In the genomic region with DNA sequence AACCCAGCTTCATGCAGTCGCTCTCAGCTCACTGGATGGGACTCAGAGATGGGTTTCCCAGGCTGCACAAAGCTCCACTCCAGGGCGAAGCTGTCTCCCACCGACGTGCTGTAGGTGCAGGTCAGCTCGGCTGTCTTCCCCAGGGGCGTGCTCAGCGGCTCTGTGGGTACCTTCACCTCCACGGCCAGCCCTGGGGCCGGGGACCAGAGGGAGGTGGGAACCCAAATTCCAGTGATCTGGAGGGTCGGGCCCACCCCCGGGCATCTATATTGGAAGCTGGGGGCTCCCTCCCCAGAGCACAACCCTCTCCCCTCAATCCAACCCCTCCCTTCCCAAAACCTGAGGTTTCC, we compare ENCODE assay signal across 30 cellular contexts. TPM values are rescaled to one million over a fixed set of nuclear protein-coding genes. Genes with fewer than 3 reads are reported as not detected.
DNase-seq lines count a peak whose midpoint lies in the region; ATAC-seq and TF ChIP-seq lines count a peak whose summit lies in the region.
"Had no signal": no experiment of that assay in that cellular context is flagged by ENCODE, and none has a peak within 500 bp of the region (broad histone marks: within the 10 kb centered on the region; RNA-seq: fewer than 3 reads in every experiment).

No MANE protein-coding gene starts in this region.

- TF ChIP-seq EP300 in transverse colon (IDR thresholded peaks at IDR 0.05; ENCODE audit: low read depth): no peak

- peak overlapping the region; percentile 20 to 50 (median 38) for H3K4me3 ChIP-seq in esophagus squamous epithelium
- H3K4me3 ChIP-seq in mucosa of descending colon: peak overlapping the region; percentile 38
- H3K4me3 ChIP-seq in transverse colon: peak overlapping the region in 3 of 4 donors; percentile 47 to 57 (median 49)
- H3K4me3 ChIP-seq: esophagus muscularis mucosa had no signal

- DNase-seq in DMS53 (lab: John Stamatoyannopoulos, UW): peak; percentile 38
- DNase-seq in DMS53 treated with DMSO at 0.1 percent for 48 hours (lab: John Stamatoyannopoulos, UW; ENCODE audit: unreplicated experiment): no peak
- no peak for DNase-seq in esophagus squamous epithelium (lab: John Stamatoyannopoulos, UW)
- DNase-seq in mucosa of descending colon: peak in 2 of 3 donors; percentile 48 to 61
- DNase-seq in transverse colon: no peak
- no peak for DNase-seq in activated naive CD4-positive, alpha-beta T cell treated with Interleukin-2 at 50 U/mL for 16 hours
- no peak for DNase-seq in mucosa of gallbladder (ENCODE audit: low spot score)
- no peak for DNase-seq in midbrain (lab: John Stamatoyannopoulos, UW)
- DNase-seq: activated CD4-positive, alpha-beta T cell treated with anti-CD3 and anti-CD28 coated beads for 48 hours; activated naive CD4-positive, alpha-beta T cell treated with anti-CD3 and anti-CD28 coated beads for 36 hours; activated T-cell treated with anti-CD3 and anti-CD28 coated beads, Interleukin-2, amount 50 U/mL, for 4 hours; amniotic stem cell; CD4-positive, CD25-positive, alpha-beta regulatory T cell; effector memory CD4-positive, alpha-beta T cell; EL; hippocampal formation; Karpas-422; kidney glomerular epithelial cell; mesenchymal stem cell; NCI-H187; NCI-H69; RPMI8226; stimulated activated CD4-positive, alpha-beta T cell treated with anti-CD3 and anti-CD28 coated beads, Interleukin-15, amount 100 ng/mL, for 24 hours; stimulated activated naive CD8-positive, alpha-beta T cell treated with anti-CD3 and anti-CD28 coated beads, Interleukin-15, amount 100 ng/mL, for 72 hours; T-helper 17 cell had no signal

- peak overlapping the region in 3 of 4 donors; percentile 28 to 59 (median 32) for H3K27ac ChIP-seq in esophagus squamous epithelium
- H3K27ac ChIP-seq in transverse colon: peak overlapping the region; percentile 81 to 92 (median 85)
- H3K27ac ChIP-seq: 22Rv1, esophagus muscularis mucosa had no signal

- H3K9me3 ChIP-seq in esophagus squamous epithelium: no peaks in the 10 kb centered on the region
- no peaks in the 10 kb centered on the region for H3K9me3 ChIP-seq in mucosa of descending colon
- no peaks in the 10 kb centered on the region for H3K9me3 ChIP-seq in transverse colon
- H3K9me3 ChIP-seq: esophagus muscularis mucosa had no signal

- H3K27me3 ChIP-seq in esophagus squamous epithelium (peaks cover 0 to 74% (median 1%) of the 10 kb centered on the region in 4 donors), transverse colon (peaks cover 30% of the 10 kb centered on the region)

- TF ChIP-seq CTCF in esophagus squamous epithelium (IDR thresholded peaks at IDR 0.05) (no peak), mucosa of descending colon (IDR thresholded peaks at IDR 0.05) (no peak), transverse colon (IDR thresholded peaks at IDR 0.05) (no peak)

- peaks cover 11 to 59% (median 29%) of the 10 kb centered on the region in 3 donors for H3K4me1 ChIP-seq in esophagus squamous epithelium
- H3K4me1 ChIP-seq in mucosa of descending colon (ENCODE audit: low read depth): peaks cover 30% of the 10 kb centered on the region
- peaks cover 6 to 56% (median 34%) of the 10 kb centered on the region in 4 donors for H3K4me1 ChIP-seq in transverse colon

- WGBS in esophagus squamous epithelium, 2 donors: 80 to 100% methylated on average over 1 of the region's 11 CpGs
- 18% methylated on average over 11 of the region's 11 CpGs; no CpG with 5 or more reads in 1 of the 2 donors for WGBS in transverse colon (ENCODE audit: low coverage in 1 of 2), 2 donors

- intact Hi-C loops in esophagus squamous epithelium (cut with DNase I): no loop called here
- intact Hi-C loops in mucosa of descending colon (cut with DNase I, micrococcal nuclease): no loop called here
- intact Hi-C loops in transverse colon (cut with DNase I; ENCODE audit: low total_unique reads): no loop called here

- H3K36me3 ChIP-seq in esophagus squamous epithelium (peaks cover 0 to 5% (median 0%) of the 10 kb centered on the region in 3 donors), mucosa of descending colon (ENCODE audit: low read depth) (no peaks in the 10 kb centered on the region), transverse colon (no peaks in the 10 kb centered on the region)

- TF ChIP-seq POLR2A in esophagus squamous epithelium (IDR thresholded peaks at IDR 0.05) (no peak), transverse colon (IDR thresholded peaks at IDR 0.05) (no peak)

- ATAC-seq in mucosa of descending colon: no peak
- ATAC-seq: activated T-cell treated with anti-CD3 and anti-CD28 coated beads, Interleukin-2, amount 50 U/mL, for 4 hours; natural killer cell treated with Interleukin-12 subunit alpha and Interleukin-12 subunit beta and Interleukin-15 and Interleukin-18, amount 100 ng/mL, for 72 hours; sciatic nerve; T-helper 17 cell had no signal

- in situ Hi-C loops in transverse colon (cut with MboI; ENCODE audit: low pct_ligation_motif_present in 1 of 4, low pct_unique_long_range_greater_than_20kb in 1 of 4, low sequenced_read_pairs in 3 of 4): loop anchor here in 1 of 4 donors (25.0 kb wide), 1 partner anchor 89 kb away; a partner anchor contains a TSS

RNA-seq across cellular contexts. Expression of a gene that starts 0.7 kb away (rescaled TPM):
- total RNA-seq in esophagus squamous epithelium: 10 to 100 TPM in 1 of 4 donors, 1 to 10 TPM in 3; 5.1 to 10.2 (median 7.6) TPM
- total RNA-seq in mucosa of descending colon: 100 to 1,000 TPM in 2 of 3 donors, 10 to 100 TPM in 1; 78.6 to 268 (median 126) TPM
- total RNA-seq in transverse colon: 100 to 1,000 TPM in 3 of 4 donors, 10 to 100 TPM in 1; 91.3 to 160 (median 108) TPM
- 24.3 TPM for total RNA-seq in mucosa of gallbladder
- total RNA-seq: activated T-cell treated with anti-CD3 and anti-CD28 coated beads, Interleukin-2, amount 50 U/mL, for 4 hours; frontal cortex; natural killer cell treated with Interleukin-12 subunit alpha and Interleukin-12 subunit beta and Interleukin-15 and Interleukin-18, amount 100 ng/mL, for 72 hours had no signal

RNA-seq across cellular contexts. Expression of a gene that starts 10.7 kb away (rescaled TPM):
- 10 to 100 TPM in 2 of 4 donors, 1 to 10 TPM in 2; 5.6 to 23.1 (median 9.7) TPM for total RNA-seq in esophagus squamous epithelium
- total RNA-seq in mucosa of descending colon: 10 to 100 TPM in 1 of 3 donors, 1 to 10 TPM in 2; 7.7 to 11.5 (median 8.4) TPM
- 10 to 100 TPM in 1 of 4 donors, 1 to 10 TPM in 3; 5.8 to 10.1 (median 6.5) TPM for total RNA-seq in transverse colon
- total RNA-seq in mucosa of gallbladder: 22.0 TPM

RNA-seq across cellular contexts. Expression of a gene that starts 11.6 kb away (rescaled TPM):
- 1 to 10 TPM in 3 of 4 donors, under 1 TPM in 1; 0.83 to 5.0 (median 1.5) TPM for total RNA-seq in esophagus squamous epithelium
- total RNA-seq in mucosa of descending colon: 1 to 10 TPM; 1.7 to 5.3 (median 2.0) TPM
- 1 to 10 TPM in 1 of 4 donors, under 1 TPM in 1, not detected in 2; 0.96 to 1.5 TPM for total RNA-seq in transverse colon
- 6.1 TPM for total RNA-seq in mucosa of gallbladder

RNA-seq across cellular contexts. Expression of a gene that starts 48.8 kb away (rescaled TPM):
- total RNA-seq in esophagus squamous epithelium (10 to 100 TPM in 1 of 4 donors, 1 to 10 TPM in 3; 5.2 to 16.4 (median 6.7) TPM), mucosa of descending colon (10 to 100 TPM in 1 of 3 donors, 1 to 10 TPM in 2; 7.2 to 13.6 (median 8.4) TPM), transverse colon (10 to 100 TPM in 2 of 4 donors, 1 to 10 TPM in 2; 8.1 to 40.0 (median 15.1) TPM), mucosa of gallbladder (12.1 TPM)

Comparison
In these comparisons a context has a peak if more than half of its experiments do, and no peak if none do; other contexts are left out.
1. DNase-seq: peak in DMS53 (single experiment) and mucosa of descending colon (2 of 3); none in DMS53 treated with DMSO at 0.1 percent for 48 hours (single experiment), esophagus squamous epithelium (single experiment), transverse colon (single experiment), activated naive CD4-positive, alpha-beta T cell treated with Interleukin-2 at 50 U/mL for 16 hours (single experiment), mucosa of gallbladder (single experiment) and midbrain (single experiment).
2. Peak in every context shown above with its lines, with median percentiles within 50 percentile points of each other: H3K4me3 ChIP-seq.